Comparison of ENCODE assay signal across 8 cellular contexts in genomic region chr17:79188048-79188447, GRCh38.
DNase-seq lines count a peak whose midpoint lies in the region; ATAC-seq and TF ChIP-seq lines count a peak whose summit lies in the region.

No MANE protein-coding gene starts in this region.

- H3K36me3 ChIP-seq in Caco-2 (ENCODE audit: control insufficient read depth, insufficient read depth, low read length), result no peaks in the 10 kb centered on the region

- no peaks in the 10 kb centered on the region for H3K9me3 ChIP-seq in Caco-2

- H3K27me3 Mint-ChIP-seq in Caco-2 (ENCODE audit: insufficient read depth, unreplicated experiment), result peaks cover 50% of the 10 kb centered on the region
- H3K27me3 Mint-ChIP-seq in activated CD4-positive, alpha-beta memory T cell treated with anti-CD3 and anti-CD28 coated beads for 36 hours, result peaks cover 46% of the 10 kb centered on the region

- peak in 1 of 2 experiments; percentile 60 for DNase-seq in Caco-2
- no peak for DNase-seq in HL-60 (ENCODE audit: low read depth in 1 of 2, low spot score in 1 of 2)
- peak; percentile 26 for DNase-seq in activated CD4-positive, alpha-beta memory T cell treated with anti-CD3 and anti-CD28 coated beads for 36 hours
- peak; percentile 53 for DNase-seq in left kidney (ENCODE audit: low read depth, low spot score)
- DNase-seq in activated effector memory CD4-positive, alpha-beta T cell treated with anti-CD3 and anti-CD28 coated beads, Interleukin-2, amount 50 U/mL, for 16 hours, result no peak

- no peak overlapping the region for H3K27ac ChIP-seq in HL-60 (replicated peaks)

- CTCF ChIA-PET in Caco-2 (lab: Charles Lee), result interaction anchor here (0.6 to 1.6 kb wide), 2 partner anchors 78 to 204 kb away, joined by 3 to 5 read pairs; no protein-coding TSS in a partner anchor
- CTCF ChIA-PET in activated CD4-positive, alpha-beta memory T cell treated with anti-CD3 and anti-CD28 coated beads for 36 hours (lab: Charles Lee), result no interaction called here

- no peaks in the 10 kb centered on the region for H3K4me1 ChIP-seq in Caco-2

- TF ChIP-seq CTCF in Caco-2 (IDR thresholded peaks at IDR 0.05; ENCODE audit: insufficient read depth in 1 of 2, low read depth in 1 of 2, low read length in 1 of 2, severe bottlenecking in 1 of 2, unreplicated experiment in 1 of 2), result peak; percentile 56 to 63
- TF ChIP-seq CTCF in HL-60 (IDR thresholded peaks at IDR 0.05; ENCODE audit: insufficient read depth, low read length), result peak; percentile 34

- H3K4me3 ChIP-seq in Caco-2 (ENCODE audit: low read depth, low read length), result no peak overlapping the region
- H3K4me3 ChIP-seq in HL-60 (replicated peaks; ENCODE audit: insufficient read depth, low read length), result no peak overlapping the region

- intact Hi-C loops in Caco-2 (cut with micrococcal nuclease; ENCODE audit: unreplicated experiment), result loop anchor here (1.0 kb wide), 1 partner anchor 203 kb away; no protein-coding TSS in a partner anchor
- intact Hi-C loops in activated CD4-positive, alpha-beta memory T cell treated with anti-CD3 and anti-CD28 coated beads for 36 hours (cut with micrococcal nuclease), result no loop called here

- no peak overlapping the region for H3K4me3 Mint-ChIP-seq in Caco-2 (ENCODE audit: unreplicated experiment)
- H3K4me3 Mint-ChIP-seq in activated CD4-positive, alpha-beta memory T cell treated with anti-CD3 and anti-CD28 coated beads for 36 hours, result no peak overlapping the region

- H3K4me1 Mint-ChIP-seq in Caco-2 (ENCODE audit: low read depth, unreplicated experiment), result no peaks in the 10 kb centered on the region
- H3K4me1 Mint-ChIP-seq in activated CD4-positive, alpha-beta memory T cell treated with anti-CD3 and anti-CD28 coated beads for 36 hours (ENCODE audit: low read depth), result peaks cover 3% of the 10 kb centered on the region

- H3K27ac Mint-ChIP-seq in Caco-2 (ENCODE audit: unreplicated experiment), result no peak overlapping the region
- no peak overlapping the region for H3K27ac Mint-ChIP-seq in activated CD4-positive, alpha-beta memory T cell treated with anti-CD3 and anti-CD28 coated beads for 36 hours

- H3K9me3 Mint-ChIP-seq in Caco-2 (ENCODE audit: unreplicated experiment), result no peaks in the 10 kb centered on the region
- no peaks in the 10 kb centered on the region for H3K9me3 Mint-ChIP-seq in activated CD4-positive, alpha-beta memory T cell treated with anti-CD3 and anti-CD28 coated beads for 36 hours

- POLR2A ChIA-PET in Caco-2 (lab: Charles Lee), result no interaction called here
- POLR2A ChIA-PET in activated CD4-positive, alpha-beta memory T cell treated with anti-CD3 and anti-CD28 coated beads for 36 hours (lab: Charles Lee), result no interaction called here

- no peaks in the 10 kb centered on the region for H3K36me3 Mint-ChIP-seq in Caco-2 (ENCODE audit: insufficient read depth, unreplicated experiment)
- H3K36me3 Mint-ChIP-seq in activated CD4-positive, alpha-beta memory T cell treated with anti-CD3 and anti-CD28 coated beads for 36 hours, result no peaks in the 10 kb centered on the region

- no TSS peak for BruUV-seq in Caco-2 (replicated peaks; lab: Mats Ljungman, UMichigan)

- H3K27me3 ChIP-seq in Caco-2 (replicated peaks; ENCODE audit: control insufficient read depth, insufficient read depth, low read length), result peaks cover 6% of the 10 kb centered on the region
- peaks cover 43% of the 10 kb centered on the region for H3K27me3 ChIP-seq in HL-60 (ENCODE audit: insufficient read depth, poor library complexity, severe bottlenecking)

- ATAC-seq in GM21529 (IDR thresholded peaks at IDR 0.05; ENCODE audit: unreplicated experiment) (no peak), GM21360 (IDR thresholded peaks at IDR 0.05; ENCODE audit: unreplicated experiment) (no peak), GM21447 (IDR thresholded peaks at IDR 0.05; ENCODE audit: unreplicated experiment) (no peak)

Comparison
In these comparisons a context has a peak if more than half of its experiments do, and no peak if none do; other contexts are left out.
1. DNase-seq: peak in activated CD4-positive, alpha-beta memory T cell treated with anti-CD3 and anti-CD28 coated beads for 36 hours (single experiment) and left kidney (single experiment); none in HL-60 (0 of 2) and activated effector memory CD4-positive, alpha-beta T cell treated with anti-CD3 and anti-CD28 coated beads, Interleukin-2, amount 50 U/mL, for 16 hours (single experiment).